Comparison of ENCODE assay signal across 2 cellular contexts in the genomic region with DNA sequence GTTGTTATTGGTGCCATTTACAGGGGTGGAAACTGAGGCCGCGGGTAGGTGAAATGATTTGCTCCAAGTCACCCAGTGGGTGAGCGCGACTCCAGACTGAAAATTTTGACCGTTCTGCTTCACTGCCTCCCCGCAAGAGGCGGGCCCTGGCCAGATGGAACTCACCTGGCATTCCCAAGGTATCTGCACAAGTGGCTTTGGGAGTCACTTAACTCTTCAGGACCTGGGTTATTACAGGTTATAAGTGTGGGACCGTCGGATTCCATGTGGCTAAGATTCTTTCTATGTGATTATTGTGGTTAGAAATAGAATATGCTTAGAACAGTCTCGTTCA.
TF ChIP-seq lines count a peak whose summit lies in the region.

No MANE protein-coding gene starts in this region.

TF ChIP-seq in Ishikawa, 13 proteins besides CTCF, POLR2A, EP300 and RAD21:
- peak; percentile 24; the same call in 1 of the 2 replicates for TF ChIP-seq TCF12 (IDR thresholded peaks at IDR 0.05; ENCODE audit: low read depth)
- peak; percentile 37; the same call in 1 of the 2 replicates for TF ChIP-seq NFIC (IDR thresholded peaks at IDR 0.05)
- peak; percentile 46 for TF ChIP-seq MAX (IDR thresholded peaks at IDR 0.05)
- TF ChIP-seq CREB1 (IDR thresholded peaks at IDR 0.05; ENCODE audit: low read depth): no peak
- 0 out of 2 replicates have a peak, but pooled peaks have one; percentile 33 for TF ChIP-seq TEAD4 (IDR thresholded peaks at IDR 0.05)

TF ChIP-seq in endothelial cell of umbilical vein, 7 proteins besides CTCF, POLR2A, EP300 and RAD21 (continued from another document):
- TF ChIP-seq FOS (IDR thresholded peaks at IDR 0.05; ENCODE audit: borderline replicate concordance, insufficient read depth, low read length) (no peak), JUN (IDR thresholded peaks at IDR 0.05; ENCODE audit: borderline replicate concordance, insufficient read depth, insufficient read length, low read depth) (no peak), GATA2 (IDR thresholded peaks at IDR 0.05; ENCODE audit: insufficient read depth, insufficient read length, low read depth, low read length) (no peak), POLR2AphosphoS5 (IDR thresholded peaks at IDR 0.05; ENCODE audit: insufficient read depth, low read depth, low read length) (no peak), EZH2 (IDR thresholded peaks at IDR 0.05; ENCODE audit: borderline replicate concordance, low read depth, low read length, severe bottlenecking) (no peak), MAX (IDR thresholded peaks at IDR 0.05; ENCODE audit: insufficient read depth, insufficient read length) (no peak)
